29 cellular contexts compared by ENCODE assay signal in the genomic region with DNA sequence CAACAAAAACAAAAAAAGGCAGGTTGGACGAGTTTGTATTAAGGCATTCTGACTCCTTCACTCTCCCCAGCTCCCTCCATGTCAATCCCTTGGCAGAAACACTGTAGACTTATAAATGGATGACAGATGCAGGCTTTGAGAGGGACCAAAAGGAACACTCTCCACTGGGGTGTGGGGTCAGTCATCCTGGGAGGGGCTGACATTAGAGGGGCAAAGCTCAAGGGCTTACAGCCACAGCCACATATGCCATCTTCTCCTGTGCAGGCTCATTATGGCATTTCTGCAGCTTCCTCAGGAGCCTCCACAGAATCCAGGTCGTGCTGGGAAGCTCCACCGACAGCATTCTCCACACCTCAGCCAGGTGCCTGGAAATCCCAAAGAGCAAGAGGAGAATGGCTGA.
"Had no signal": no experiment of that assay in that cellular context is flagged by ENCODE, and none has a peak within 500 bp of the region (broad histone marks: within the 10 kb centered on the region; RNA-seq: fewer than 3 reads in every experiment).

No MANE protein-coding gene starts in this region.

- DNase-seq: activated CD4-positive, alpha-beta memory T cell treated with anti-CD3 and anti-CD28 coated beads for 36 hours; activated CD4-positive, alpha-beta T cell treated with anti-CD3 and anti-CD28 coated beads for 36 hours; activated CD4-positive, alpha-beta T cell treated with anti-CD3 and anti-CD28 coated beads, Interleukin-2, amount 10 ng/mL, durations not matched to agents 24 days and 14 days; activated CD4-positive, CD25-positive, alpha-beta regulatory T cell; activated CD4-positive, CD25-positive, alpha-beta regulatory T cell treated with anti-CD3 and anti-CD28 coated beads, Interleukin-2, amount 50 U/mL, for 72 hours; activated CD8-positive, alpha-beta memory T cell treated with anti-CD3 and anti-CD28 coated beads, Interleukin-2, amount 10 ng/mL, durations not matched to agents 7 days and 5 days; activated CD8-positive, alpha-beta memory T cell treated with anti-CD3 and anti-CD28 coated beads, Interleukin-2, amount 50 U/mL, for 4 hours; activated CD8-positive, alpha-beta T cell treated with anti-CD3 and anti-CD28 coated beads, Interleukin-2, amount 10 ng/mL, durations not matched to agents 7 days and 5 days; activated effector memory CD4-positive, alpha-beta T cell treated with anti-CD3 and anti-CD28 coated beads, Interleukin-2, amount 50 U/mL, for 16 hours; activated naive CD4-positive, alpha-beta T cell treated with anti-CD3 and anti-CD28 coated beads for 36 hours; activated naive CD8-positive, alpha-beta T cell treated with anti-CD3 and anti-CD28 coated beads for 36 hours; activated naive CD8-positive, alpha-beta T cell treated with anti-CD3 and anti-CD28 coated beads, Interleukin-2, amount 50 U/mL, for 24 hours; activated T-cell treated with anti-CD3 and anti-CD28 coated beads, Interleukin-2, amount 50 U/mL, for 1 hour; activated T-cell treated with anti-CD3 and anti-CD28 coated beads, Interleukin-2, amount 50 U/mL, for 48 hours; adrenal gland; amygdala; aorta; body of pancreas; caudate nucleus; colonic mucosa; effector CD8-positive, alpha-beta T cell; esophagus squamous epithelium; foreskin melanocyte; head of caudate nucleus; T-helper 17 cell; T1000 had no signal

- FAIRE-seq: endometrium, endothelial cell of umbilical vein had no signal

- ATAC-seq: activated CD4-positive, alpha-beta T cell treated with anti-CD3 and anti-CD28 coated beads for 36 hours; activated CD8-positive, alpha-beta memory T cell treated with anti-CD3 and anti-CD28 coated beads, Interleukin-2, amount 10 ng/mL, durations not matched to agents 7 days and 5 days; activated CD8-positive, alpha-beta T cell treated with anti-CD3 and anti-CD28 coated beads, Interleukin-2, amount 10 ng/mL, durations not matched to agents 7 days and 5 days; activated naive CD8-positive, alpha-beta T cell treated with anti-CD3 and anti-CD28 coated beads, Interleukin-2, amount 50 U/mL, for 24 hours; body of pancreas; T-helper 17 cell had no signal

- H3K27ac ChIP-seq: adrenal gland, body of pancreas, colonic mucosa, epithelial cell of prostate, esophagus squamous epithelium had no signal

- H3K4me1 ChIP-seq: adrenal gland, body of pancreas, colonic mucosa, esophagus squamous epithelium had no signal

- H3K36me3 ChIP-seq: adrenal gland, colonic mucosa, esophagus squamous epithelium had no signal

- H3K9me3 ChIP-seq: adrenal gland, body of pancreas, colonic mucosa, esophagus squamous epithelium had no signal

- H3K27me3 ChIP-seq: adrenal gland, body of pancreas, colonic mucosa, esophagus squamous epithelium had no signal

- H3K4me3 ChIP-seq: adrenal gland, body of pancreas, colonic mucosa, esophagus squamous epithelium had no signal
